Comparison of ENCODE assay signal across 2 cellular contexts in genomic region chr4:78091534-78091933, GRCh38.
TF ChIP-seq lines count a peak whose summit lies in the region.

No MANE protein-coding gene starts in this region.

TF ChIP-seq in WTC11, 78 proteins besides CTCF, POLR2A, EP300 and RAD21:
- no peak for TF ChIP-seq ZNF416 (CRISPR knock-in tag; IDR thresholded peaks at IDR 0.05)
- TF ChIP-seq TCF7 (CRISPR knock-in tag; IDR thresholded peaks at IDR 0.05; ENCODE audit: low read depth) = no peak
- TF ChIP-seq, protein P1, sequence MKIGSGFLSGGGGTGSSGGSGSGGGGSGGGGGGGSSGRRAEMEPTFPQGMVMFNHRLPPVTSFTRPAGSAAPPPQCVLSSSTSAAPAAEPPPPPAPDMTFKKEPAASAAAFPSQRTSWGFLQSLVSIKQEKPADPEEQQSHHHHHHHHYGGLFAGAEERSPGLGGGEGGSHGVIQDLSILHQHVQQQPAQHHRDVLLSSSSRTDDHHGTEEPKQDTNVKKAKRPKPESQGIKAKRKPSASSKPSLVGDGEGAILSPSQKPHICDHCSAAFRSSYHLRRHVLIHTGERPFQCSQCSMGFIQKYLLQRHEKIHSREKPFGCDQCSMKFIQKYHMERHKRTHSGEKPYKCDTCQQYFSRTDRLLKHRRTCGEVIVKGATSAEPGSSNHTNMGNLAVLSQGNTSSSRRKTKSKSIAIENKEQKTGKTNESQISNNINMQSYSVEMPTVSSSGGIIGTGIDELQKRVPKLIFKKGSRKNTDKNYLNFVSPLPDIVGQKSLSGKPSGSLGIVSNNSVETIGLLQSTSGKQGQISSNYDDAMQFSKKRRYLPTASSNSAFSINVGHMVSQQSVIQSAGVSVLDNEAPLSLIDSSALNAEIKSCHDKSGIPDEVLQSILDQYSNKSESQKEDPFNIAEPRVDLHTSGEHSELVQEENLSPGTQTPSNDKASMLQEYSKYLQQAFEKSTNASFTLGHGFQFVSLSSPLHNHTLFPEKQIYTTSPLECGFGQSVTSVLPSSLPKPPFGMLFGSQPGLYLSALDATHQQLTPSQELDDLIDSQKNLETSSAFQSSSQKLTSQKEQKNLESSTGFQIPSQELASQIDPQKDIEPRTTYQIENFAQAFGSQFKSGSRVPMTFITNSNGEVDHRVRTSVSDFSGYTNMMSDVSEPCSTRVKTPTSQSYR (CRISPR knock-in tag; IDR thresholded peaks at IDR 0.05) = no peak
- no peak for TF ChIP-seq CREB1 (CRISPR knock-in tag; IDR thresholded peaks at IDR 0.05)
- TF ChIP-seq ZNF121 (CRISPR knock-in tag; IDR thresholded peaks at IDR 0.05) = peak; percentile 92
TF ChIP-seq in WTC11: peak in this region for 1.

TF ChIP-seq in HepG2, 621 proteins besides CTCF, POLR2A, EP300 and RAD21:
- TF ChIP-seq ZBTB38 (CRISPR knock-in tag; IDR thresholded peaks at IDR 0.05) (no peak), ZXDC (CRISPR knock-in tag; IDR thresholded peaks at IDR 0.05) (no peak), MIER2 (CRISPR knock-in tag; IDR thresholded peaks at IDR 0.05) (no peak), ATF7 (IDR thresholded peaks at IDR 0.05) (no peak), ATF7 (CRISPR knock-in tag; IDR thresholded peaks at IDR 0.05) (no peak)
- TF ChIP-seq, protein P2, sequence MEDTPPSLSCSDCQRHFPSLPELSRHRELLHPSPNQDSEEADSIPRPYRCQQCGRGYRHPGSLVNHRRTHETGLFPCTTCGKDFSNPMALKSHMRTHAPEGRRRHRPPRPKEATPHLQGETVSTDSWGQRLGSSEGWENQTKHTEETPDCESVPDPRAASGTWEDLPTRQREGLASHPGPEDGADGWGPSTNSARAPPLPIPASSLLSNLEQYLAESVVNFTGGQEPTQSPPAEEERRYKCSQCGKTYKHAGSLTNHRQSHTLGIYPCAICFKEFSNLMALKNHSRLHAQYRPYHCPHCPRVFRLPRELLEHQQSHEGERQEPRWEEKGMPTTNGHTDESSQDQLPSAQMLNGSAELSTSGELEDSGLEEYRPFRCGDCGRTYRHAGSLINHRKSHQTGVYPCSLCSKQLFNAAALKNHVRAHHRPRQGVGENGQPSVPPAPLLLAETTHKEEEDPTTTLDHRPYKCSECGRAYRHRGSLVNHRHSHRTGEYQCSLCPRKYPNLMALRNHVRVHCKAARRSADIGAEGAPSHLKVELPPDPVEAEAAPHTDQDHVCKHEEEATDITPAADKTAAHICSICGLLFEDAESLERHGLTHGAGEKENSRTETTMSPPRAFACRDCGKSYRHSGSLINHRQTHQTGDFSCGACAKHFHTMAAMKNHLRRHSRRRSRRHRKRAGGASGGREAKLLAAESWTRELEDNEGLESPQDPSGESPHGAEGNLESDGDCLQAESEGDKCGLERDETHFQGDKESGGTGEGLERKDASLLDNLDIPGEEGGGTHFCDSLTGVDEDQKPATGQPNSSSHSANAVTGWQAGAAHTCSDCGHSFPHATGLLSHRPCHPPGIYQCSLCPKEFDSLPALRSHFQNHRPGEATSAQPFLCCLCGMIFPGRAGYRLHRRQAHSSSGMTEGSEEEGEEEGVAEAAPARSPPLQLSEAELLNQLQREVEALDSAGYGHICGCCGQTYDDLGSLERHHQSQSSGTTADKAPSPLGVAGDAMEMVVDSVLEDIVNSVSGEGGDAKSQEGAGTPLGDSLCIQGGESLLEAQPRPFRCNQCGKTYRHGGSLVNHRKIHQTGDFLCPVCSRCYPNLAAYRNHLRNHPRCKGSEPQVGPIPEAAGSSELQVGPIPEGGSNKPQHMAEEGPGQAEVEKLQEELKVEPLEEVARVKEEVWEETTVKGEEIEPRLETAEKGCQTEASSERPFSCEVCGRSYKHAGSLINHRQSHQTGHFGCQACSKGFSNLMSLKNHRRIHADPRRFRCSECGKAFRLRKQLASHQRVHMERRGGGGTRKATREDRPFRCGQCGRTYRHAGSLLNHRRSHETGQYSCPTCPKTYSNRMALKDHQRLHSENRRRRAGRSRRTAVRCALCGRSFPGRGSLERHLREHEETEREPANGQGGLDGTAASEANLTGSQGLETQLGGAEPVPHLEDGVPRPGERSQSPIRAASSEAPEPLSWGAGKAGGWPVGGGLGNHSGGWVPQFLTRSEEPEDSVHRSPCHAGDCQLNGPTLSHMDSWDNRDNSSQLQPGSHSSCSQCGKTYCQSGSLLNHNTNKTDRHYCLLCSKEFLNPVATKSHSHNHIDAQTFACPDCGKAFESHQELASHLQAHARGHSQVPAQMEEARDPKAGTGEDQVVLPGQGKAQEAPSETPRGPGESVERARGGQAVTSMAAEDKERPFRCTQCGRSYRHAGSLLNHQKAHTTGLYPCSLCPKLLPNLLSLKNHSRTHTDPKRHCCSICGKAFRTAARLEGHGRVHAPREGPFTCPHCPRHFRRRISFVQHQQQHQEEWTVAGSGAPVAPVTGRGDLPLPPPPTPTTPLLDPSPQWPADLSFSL (CRISPR knock-in tag; IDR thresholded peaks at IDR 0.05) = no peak
TF ChIP-seq in HepG2: peak in this region for 0.
